Comparison of ENCODE assay signal across 12 cellular contexts in the genomic region with DNA sequence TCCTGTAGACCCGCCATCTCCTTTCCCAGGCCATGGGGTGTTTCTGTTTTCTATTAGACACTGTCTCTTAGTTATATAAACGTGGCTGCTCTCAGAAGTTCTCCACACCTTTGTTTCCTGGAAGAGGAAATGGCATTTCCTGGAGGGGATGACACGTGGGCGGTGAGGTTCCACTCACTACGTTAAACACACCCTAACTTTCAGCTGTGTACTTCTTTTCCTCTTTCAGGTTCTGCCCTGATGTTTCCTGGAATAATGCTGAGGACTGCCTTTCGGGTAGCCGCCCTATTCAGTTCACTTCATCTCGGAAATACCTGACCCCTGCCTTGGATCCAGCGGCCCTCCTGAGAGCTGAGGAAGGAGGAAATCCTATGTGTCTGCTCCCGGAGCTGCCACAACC. TPM values are rescaled to one million over a fixed set of nuclear protein-coding genes. Genes with fewer than 3 reads are reported as not detected.
DNase-seq lines count a peak whose midpoint lies in the region; ATAC-seq and TF ChIP-seq lines count a peak whose summit lies in the region.
"Had no signal": no experiment of that assay in that cellular context is flagged by ENCODE, and none has a peak within 500 bp of the region (broad histone marks: within the 10 kb centered on the region; RNA-seq: fewer than 3 reads in every experiment).

No MANE protein-coding gene starts in this region.

- H3K27me3 ChIP-seq in spleen (replicated peaks in 1 of 7): peaks cover 0 to 28% (median 14%) of the 10 kb centered on the region in 7 donors
- H3K27me3 ChIP-seq: right lobe of liver, SJCRH30 had no signal

- H3K36me3 ChIP-seq in spleen: no peaks in the 10 kb centered on the region
- H3K36me3 ChIP-seq: right lobe of liver, SJCRH30 had no signal

- no peak for TF ChIP-seq CTCF in spleen (IDR thresholded peaks at IDR 0.05 in 8 of 11, conservative IDR thresholded peaks at IDR 0.05 in 3 of 11)

- ATAC-seq in stimulated activated naive CD8-positive, alpha-beta T cell treated with anti-CD3 and anti-CD28 coated beads, Interleukin-15, Interleukin-2, amounts not matched to agents 100 U/mL and 50 U/mL, for 24 hours: peak; percentile 10
- no peak for ATAC-seq in HG03135 (IDR thresholded peaks at IDR 0.05; ENCODE audit: unreplicated experiment)
- no peak for ATAC-seq in GM21526 (IDR thresholded peaks at IDR 0.05; ENCODE audit: low FRiP score, unreplicated experiment)
- ATAC-seq: right lobe of liver had no signal

- intact Hi-C loops in spleen (cut with DNase I; ENCODE audit: low total_unique reads): no loop called here

- no peaks in the 10 kb centered on the region for H3K9me3 ChIP-seq in spleen
- H3K9me3 ChIP-seq: right lobe of liver, SJCRH30 had no signal

- DNase-seq in activated CD4-positive, alpha-beta T cell treated with anti-CD3 and anti-CD28 coated beads for 1 hour: peak; percentile 48
- DNase-seq in activated T-helper 9 cell treated with anti-CD3 and anti-CD28 coated beads, Interleukin-2, amount 50 U/mL, for 16 hours (ENCODE audit: low read depth): peak; percentile 66
- DNase-seq in spleen: no peak
- DNase-seq in stimulated activated naive CD8-positive, alpha-beta T cell treated with anti-CD3 and anti-CD28 coated beads, Interleukin-15, Interleukin-2, amounts not matched to agents 100 U/mL and 50 U/mL, for 24 hours: peak; percentile 79
- no peak for DNase-seq in NCI-H2107 (lab: John Stamatoyannopoulos, UW)
- DNase-seq: DMS153, Karpas-422, right lobe of liver, SJCRH30 had no signal

- H3K27ac ChIP-seq in spleen: peak overlapping the region in 6 of 8 donors; percentile 15 to 92 (median 66)
- H3K27ac ChIP-seq: hepatocyte, right lobe of liver, SJCRH30 had no signal

- WGBS in spleen, 5 donors: 49 to 66% (median 63%) methylated on average over 10 of the region's 10 CpGs

- peaks cover 0 to 54% (median 18%) of the 10 kb centered on the region in 6 donors for H3K4me1 ChIP-seq in spleen
- H3K4me1 ChIP-seq: right lobe of liver, SJCRH30 had no signal

- no peak for TF ChIP-seq POLR2A in spleen (IDR thresholded peaks at IDR 0.05)

- peak overlapping the region in 7 of 8 donors; percentile 8 to 56 (median 25) for H3K4me3 ChIP-seq in spleen
- H3K4me3 ChIP-seq: hepatocyte, right lobe of liver, SJCRH30 had no signal

RNA-seq across cellular contexts. Expression of gene PRKCQ, which starts 3.4 kb away (rescaled TPM):
- total RNA-seq in spleen: 10 to 100 TPM in 2 of 7 donors, 1 to 10 TPM in 5; 5.6 to 11.8 (median 9.2) TPM
- polyA plus RNA-seq in spleen: 1 to 10 TPM; 2.1 to 2.5 (median 2.4) TPM

Comparison
In these comparisons a context has a peak if more than half of its experiments do, and no peak if none do; other contexts are left out.
1. DNase-seq: peak in activated CD4-positive, alpha-beta T cell treated with anti-CD3 and anti-CD28 coated beads for 1 hour (single experiment), activated T-helper 9 cell treated with anti-CD3 and anti-CD28 coated beads, Interleukin-2, amount 50 U/mL, for 16 hours (single experiment) and stimulated activated naive CD8-positive, alpha-beta T cell treated with anti-CD3 and anti-CD28 coated beads, Interleukin-15, Interleukin-2, amounts not matched to agents 100 U/mL and 50 U/mL, for 24 hours (single experiment); none in spleen (single experiment) and NCI-H2107 (single experiment).